In genomic region chr15:28125673-28126651, GRCh38 we compare ENCODE assay signal across 9 cellular contexts. TPM values are rescaled to one million over a fixed set of nuclear protein-coding genes. Genes with fewer than 3 reads are reported as not detected.
DNase-seq lines count a peak whose midpoint lies in the region; ATAC-seq and TF ChIP-seq lines count a peak whose summit lies in the region.
"Had no signal": no experiment of that assay in that cellular context is flagged by ENCODE, and none has a peak within 500 bp of the region (broad histone marks: within the 10 kb centered on the region; RNA-seq: fewer than 3 reads in every experiment).

No MANE protein-coding gene starts in this region.

- no peak overlapping the region for H3K27ac Mint-ChIP-seq in activated CD4-positive, alpha-beta memory T cell treated with anti-CD3 and anti-CD28 coated beads, Interleukin-2, amount 10 ng/mL, durations not matched to agents 7 days and 5 days
- H3K27ac Mint-ChIP-seq: T-cell had no signal

- CTCF ChIA-PET in activated CD4-positive, alpha-beta memory T cell treated with anti-CD3 and anti-CD28 coated beads, Interleukin-2, amount 10 ng/mL, durations not matched to agents 7 days and 5 days (lab: Charles Lee) = interaction anchor here (0.6 to 2.5 kb wide), 16 partner anchors 9 to 83 kb away, joined by 3 to 23 read pairs (median 4); no protein-coding TSS in a partner anchor

- POLR2A ChIA-PET in activated CD4-positive, alpha-beta memory T cell treated with anti-CD3 and anti-CD28 coated beads, Interleukin-2, amount 10 ng/mL, durations not matched to agents 7 days and 5 days (lab: Charles Lee) = interaction anchor here (1.0 to 1.8 kb wide), 2 partner anchors 10 to 12 kb away, joined by 4 read pairs; no protein-coding TSS in a partner anchor

- ATAC-seq in GM19324 (IDR thresholded peaks at IDR 0.05; ENCODE audit: low FRiP score, unreplicated experiment) = no peak

- no peak for TF ChIP-seq POLR2A in prostate gland (IDR thresholded peaks at IDR 0.05)

- H3K4me1 ChIP-seq in prostate gland (replicated peaks) = no peaks in the 10 kb centered on the region

- no peaks in the 10 kb centered on the region for H3K9me3 ChIP-seq in prostate gland

- peaks cover 7% of the 10 kb centered on the region for H3K4me1 Mint-ChIP-seq in activated CD4-positive, alpha-beta memory T cell treated with anti-CD3 and anti-CD28 coated beads, Interleukin-2, amount 10 ng/mL, durations not matched to agents 7 days and 5 days

- DNase-seq in DMS53 treated with DMSO at 0.1 percent for 48 hours (lab: John Stamatoyannopoulos, UW; ENCODE audit: unreplicated experiment) (peak; percentile 15), HT-29 (ENCODE audit: low spot score) (peak; percentile 78), RPMI8226 (peak; percentile 55), fibroblast of the aortic adventitia (ENCODE audit: low read depth) (peak; percentile 77), prostate gland (ENCODE audit: low spot score) (peak; percentile 43), NCI-H526 treated with DMSO at 0.1 percent for 48 hours (lab: John Stamatoyannopoulos, UW) (no peak)
- DNase-seq in activated CD4-positive, alpha-beta memory T cell treated with anti-CD3 and anti-CD28 coated beads, Interleukin-2, amount 10 ng/mL, durations not matched to agents 7 days and 5 days = no peak

- no peaks in the 10 kb centered on the region for H3K27me3 Mint-ChIP-seq in activated CD4-positive, alpha-beta memory T cell treated with anti-CD3 and anti-CD28 coated beads, Interleukin-2, amount 10 ng/mL, durations not matched to agents 7 days and 5 days
- H3K27me3 Mint-ChIP-seq: T-cell had no signal

- no peaks in the 10 kb centered on the region for H3K27me3 ChIP-seq in prostate gland (replicated peaks; ENCODE audit: insufficient read depth)

- no peak overlapping the region for H3K27ac ChIP-seq in prostate gland

- no peak overlapping the region for H3K4me3 Mint-ChIP-seq in activated CD4-positive, alpha-beta memory T cell treated with anti-CD3 and anti-CD28 coated beads, Interleukin-2, amount 10 ng/mL, durations not matched to agents 7 days and 5 days
- H3K4me3 Mint-ChIP-seq: T-cell had no signal

- 67% methylated on average over 17 of the region's 17 CpGs for WGBS in prostate gland

- no peaks in the 10 kb centered on the region for H3K9me3 Mint-ChIP-seq in activated CD4-positive, alpha-beta memory T cell treated with anti-CD3 and anti-CD28 coated beads, Interleukin-2, amount 10 ng/mL, durations not matched to agents 7 days and 5 days
- H3K9me3 Mint-ChIP-seq: T-cell had no signal

- intact Hi-C loops in prostate gland (cut with DNase I) = no loop called here

- TF ChIP-seq CTCF in fibroblast of the aortic adventitia (IDR thresholded peaks at IDR 0.05; ENCODE audit: insufficient read depth, low read length) (peak; percentile 65), prostate gland (IDR thresholded peaks at IDR 0.05) (peak; percentile 30 to 74 (median 50))

- H3K4me3 ChIP-seq in fibroblast of the aortic adventitia (ENCODE audit: low read depth, low read length) = no peak overlapping the region
- no peak overlapping the region for H3K4me3 ChIP-seq in prostate gland

- H3K36me3 ChIP-seq in prostate gland = no peaks in the 10 kb centered on the region

- peaks cover 17% of the 10 kb centered on the region for H3K36me3 Mint-ChIP-seq in activated CD4-positive, alpha-beta memory T cell treated with anti-CD3 and anti-CD28 coated beads, Interleukin-2, amount 10 ng/mL, durations not matched to agents 7 days and 5 days (ENCODE audit: low read depth)

RNA-seq across cellular contexts. Expression of gene OCA2, which starts 26.8 kb away (rescaled TPM):
- not detected in 2 replicates for total RNA-seq in HT-29 (2014; rRNA removed; shearing (Covaris generic))
- not detected in 2 replicates for total RNA-seq in fibroblast of the aortic adventitia (ENCODE audit: low replicate concordance)
- total RNA-seq in prostate gland = 1 to 10 TPM in 1 of 2 donors, not detected in 1; 3.7 TPM
- total RNA-seq in activated CD4-positive, alpha-beta memory T cell treated with anti-CD3 and anti-CD28 coated beads, Interleukin-2, amount 10 ng/mL, durations not matched to agents 7 days and 5 days = not detected

Comparison
In these comparisons a context has a peak if more than half of its experiments do, and no peak if none do; other contexts are left out.
1. DNase-seq: peak in DMS53 treated with DMSO at 0.1 percent for 48 hours (single experiment), HT-29 (single experiment), RPMI8226 (single experiment), fibroblast of the aortic adventitia (single experiment) and prostate gland (single experiment); none in NCI-H526 treated with DMSO at 0.1 percent for 48 hours (single experiment) and activated CD4-positive, alpha-beta memory T cell treated with anti-CD3 and anti-CD28 coated beads, Interleukin-2, amount 10 ng/mL, durations not matched to agents 7 days and 5 days (single experiment).